9 cellular contexts compared by ENCODE assay signal in the genomic region with DNA sequence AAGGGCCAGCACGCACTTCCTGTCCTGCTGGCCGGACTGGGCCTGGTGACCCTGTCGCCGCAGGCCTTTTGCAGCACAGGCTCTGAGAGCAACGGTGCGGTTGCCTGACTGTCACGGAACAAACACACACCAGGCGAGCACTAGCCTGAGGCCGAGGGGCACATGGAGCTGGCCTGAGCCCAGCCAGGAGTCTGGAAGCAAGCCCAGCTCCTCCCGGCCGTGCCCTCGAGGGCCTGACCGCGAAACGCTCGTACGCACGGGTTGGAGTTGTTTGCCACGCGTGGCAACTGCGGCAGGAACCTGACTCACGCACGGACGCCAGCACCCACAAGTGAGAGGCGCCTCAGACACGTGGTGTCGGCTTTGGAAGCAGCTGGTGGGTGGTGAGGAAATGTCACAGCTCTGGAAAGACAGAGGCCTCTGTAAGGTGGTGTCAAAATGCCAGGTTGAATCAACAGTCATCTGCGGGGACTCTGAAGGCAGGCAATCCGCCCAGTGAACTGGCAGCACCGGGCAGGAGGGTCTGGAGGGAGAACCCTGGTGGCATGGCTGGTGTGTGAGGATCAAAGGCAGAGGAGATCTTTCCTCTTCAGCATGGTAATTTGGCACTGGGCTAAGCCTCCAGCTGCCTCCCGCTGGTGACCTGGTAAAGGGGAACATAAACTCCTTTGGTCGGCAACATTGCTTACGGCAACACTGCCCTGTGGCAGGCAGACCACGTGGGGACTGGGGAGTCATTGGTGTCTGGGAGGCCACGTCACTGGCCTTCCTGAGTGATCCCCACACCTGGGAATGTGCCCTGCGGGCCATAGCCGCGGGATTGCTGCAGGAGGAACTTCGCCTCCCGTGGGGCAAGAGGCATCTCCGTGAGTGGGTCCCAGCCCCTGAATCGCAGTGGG.
DNase-seq lines count a peak whose midpoint lies in the region; ATAC-seq and TF ChIP-seq lines count a peak whose summit lies in the region.
"Had no signal": no experiment of that assay in that cellular context is flagged by ENCODE, and none has a peak within 500 bp of the region (broad histone marks: within the 10 kb centered on the region; RNA-seq: fewer than 3 reads in every experiment).

No MANE protein-coding gene starts in this region.

- DNase-seq in DMS153 (lab: John Stamatoyannopoulos, UW) (peak; percentile 50), DMS153 treated with DMSO at 0.1 percent for 48 hours (lab: John Stamatoyannopoulos, UW; ENCODE audit: unreplicated experiment) (no peak), SW480 (ENCODE audit: low spot score) (peak; percentile 85), epithelial cell of esophagus (ENCODE audit: low read depth) (peak; percentile 53), GM20000 (ENCODE audit: low spot score) (no peak), NCI-H2227 (lab: John Stamatoyannopoulos, UW; ENCODE audit: unreplicated experiment) (no peak)
- peak; percentile 50 to 55 for DNase-seq in stimulated activated CD8-positive, alpha-beta memory T cell treated with anti-CD3 and anti-CD28 coated beads, Interleukin-15, amount 100 ng/mL, for 4 hours (ENCODE audit: low read depth in 2 of 2)

- no peak for TF ChIP-seq CTCF in epithelial cell of esophagus (IDR thresholded peaks at IDR 0.05; ENCODE audit: insufficient read depth, low read depth, low read length, missing control alignments)
- TF ChIP-seq CTCF in GM20000 (IDR thresholded peaks at IDR 0.05; ENCODE audit: extremely low read depth, missing control alignments), result no peak

- ATAC-seq in HG03432 (IDR thresholded peaks at IDR 0.05; ENCODE audit: unreplicated experiment), result no peak
- ATAC-seq: right lobe of liver had no signal

- H3K4me3 ChIP-seq in epithelial cell of esophagus (ENCODE audit: low read length), result no peak overlapping the region
- H3K4me3 ChIP-seq: right lobe of liver had no signal

Comparison
In these comparisons a context has a peak if more than half of its experiments do, and no peak if none do; other contexts are left out.
1. DNase-seq: peak in DMS153 (single experiment), SW480 (single experiment), epithelial cell of esophagus (single experiment) and stimulated activated CD8-positive, alpha-beta memory T cell treated with anti-CD3 and anti-CD28 coated beads, Interleukin-15, amount 100 ng/mL, for 4 hours (2 of 2); none in DMS153 treated with DMSO at 0.1 percent for 48 hours (single experiment), GM20000 (single experiment) and NCI-H2227 (single experiment).